Comparison of ENCODE assay signal across 15 cellular contexts in genomic region chr6:129701721-129702455, GRCh38. TPM values are rescaled to one million over a fixed set of nuclear protein-coding genes. Genes with fewer than 3 reads are reported as not detected.
A peak's percentile ranks its signal among the peaks of the same experiment; 100 is the strongest.
DNase-seq lines count a peak whose midpoint lies in the region; ATAC-seq, FAIRE-seq and TF ChIP-seq lines count a peak whose summit lies in the region.
"Had no signal": no experiment of that assay in that cellular context is flagged by ENCODE, and none has a peak within 500 bp of the region (broad histone marks: within the 10 kb centered on the region; RNA-seq: fewer than 3 reads in every experiment).

No MANE protein-coding gene starts in this region.

- no peak overlapping the region for H2AFZ ChIP-seq in HepG2 (ENCODE audit: low read length)
- H2AFZ ChIP-seq: hepatocyte had no signal

- BruUV-seq in HepG2 (replicated peaks; lab: Mats Ljungman, UMichigan), result no TSS peak

- CTCF ChIA-PET in HepG2 (lab: Yijun Ruan, JAX; ENCODE audit: low intra/inter-chr PET ratio, low total read pairs), result no interaction called here

- H3K9ac ChIP-seq in HepG2 (ENCODE audit: insufficient read depth, low read depth, low read length), result no peak overlapping the region

- H3K9me3 ChIP-seq in HepG2 (ENCODE audit: low read length) (no peaks in the 10 kb centered on the region), right lobe of liver (no peaks in the 10 kb centered on the region)

- H3K4me2 ChIP-seq in HepG2 (ENCODE audit: low read depth, low read length), result peak overlapping the region; percentile 64
- H3K4me2 ChIP-seq: hepatocyte had no signal

- intact Hi-C loops in HepG2 (cut with micrococcal nuclease; ENCODE audit: unreplicated experiment), result no loop called here
- intact Hi-C loops in right lobe of liver (cut with DNase I), result no loop called here

- no peaks in the 10 kb centered on the region for H3K9me3 Mint-ChIP-seq in type B pancreatic cell
- H3K9me3 Mint-ChIP-seq: effector memory CD8-positive, alpha-beta T cell had no signal

- POLR2A ChIA-PET in HepG2 (lab: Yijun Ruan, JAX), result interaction anchor here (1.1 to 3.2 kb wide), 2 partner anchors 7 to 75 kb away, joined by 3 to 30 read pairs; partner anchors contain the start of gene ARHGAP18

- TF ChIP-seq CTCF in HepG2 (CRISPR knock-in tag; IDR thresholded peaks at IDR 0.05), result no peak
- no peak for TF ChIP-seq CTCF in right lobe of liver (IDR thresholded peaks at IDR 0.05)
- no peak for TF ChIP-seq CTCF in foreskin fibroblast (IDR thresholded peaks at IDR 0.05; ENCODE audit: low read depth, low read length)
- TF ChIP-seq CTCF in type B pancreatic cell (conservative IDR thresholded peaks at IDR 0.05), result no peak

- in situ Hi-C loops in HepG2 (cut with HindIII; ENCODE audit: extremely low pct_ligation_motif_present, low pct_unique_long_range_greater_than_20kb), result no loop called here

- no peak for FAIRE-seq in HepG2 (lab: Jason Lieb, UNC)
- FAIRE-seq: A204.1 had no signal

- no peak for TF ChIP-seq EP300 in HepG2 (IDR thresholded peaks at IDR 0.05; ENCODE audit: low read depth in 2 of 2, low read length in 2 of 2)
- no peak for TF ChIP-seq EP300 in HepG2 (CRISPR knock-in tag; IDR thresholded peaks at IDR 0.05; ENCODE audit: borderline replicate concordance)

- no peaks in the 10 kb centered on the region for H3K27me3 Mint-ChIP-seq in type B pancreatic cell
- H3K27me3 Mint-ChIP-seq: effector memory CD8-positive, alpha-beta T cell had no signal

- H3K4me1 Mint-ChIP-seq in type B pancreatic cell (ENCODE audit: unreplicated experiment), result no peaks in the 10 kb centered on the region

- H3K4me3 Mint-ChIP-seq in type B pancreatic cell, result no peak overlapping the region
- H3K4me3 Mint-ChIP-seq: effector memory CD8-positive, alpha-beta T cell had no signal

- peak overlapping the region; percentile 37 for H3K27ac ChIP-seq in HepG2 (ENCODE audit: extremely low read length, insufficient read depth, low read length)
- H3K27ac ChIP-seq in right lobe of liver, result no peak overlapping the region
- H3K27ac ChIP-seq: hepatocyte had no signal

- H3K79me2 ChIP-seq in HepG2 (ENCODE audit: insufficient read depth, low read length), result peaks cover 98% of the 10 kb centered on the region

- WGBS in HepG2 (ENCODE audit: low lambda C conversion rate), result 91% methylated on average over 4 of the region's 4 CpGs
- 78% methylated on average over 4 of the region's 4 CpGs for WGBS in right lobe of liver (ENCODE audit: insufficient coverage, low coverage, low lambda C conversion rate, missing lambda C conversion rate)

- H3K4me1 ChIP-seq in HepG2 (ENCODE audit: insufficient read depth, low read length) (peaks cover 100% of the 10 kb centered on the region), right lobe of liver (no peaks in the 10 kb centered on the region)

- no peak for ATAC-seq in HepG2
- ATAC-seq in right lobe of liver, result no peak
- no peak for ATAC-seq in GM18520 (IDR thresholded peaks at IDR 0.05; ENCODE audit: unreplicated experiment)
- no peak for ATAC-seq in GM18517 (IDR thresholded peaks at IDR 0.05; ENCODE audit: unreplicated experiment)
- ATAC-seq: effector memory CD8-positive, alpha-beta T cell; left ventricle myocardium superior had no signal

- H3K36me3 ChIP-seq in HepG2 (replicated peaks in 1 of 2; ENCODE audit: control insufficient read depth in 1 of 2, insufficient read depth in 2 of 2, low read length in 2 of 2) (peaks cover 2 to 18% of the 10 kb centered on the region in 2 experiments; a peak in 4 of 5 replicates), right lobe of liver (no peaks in the 10 kb centered on the region)

- H3K27me3 ChIP-seq in HepG2 (ENCODE audit: control insufficient read depth in 1 of 2, insufficient read depth in 2 of 2, low read length in 2 of 2) (no peaks in the 10 kb centered on the region), right lobe of liver (no peaks in the 10 kb centered on the region)
- H3K27me3 ChIP-seq: hepatocyte had no signal

- TF ChIP-seq RAD21 in HepG2 (CRISPR knock-in tag; IDR thresholded peaks at IDR 0.05), result no peak

- no peak for TF ChIP-seq POLR2A in HepG2 (IDR thresholded peaks at IDR 0.05; ENCODE audit: insufficient read depth in 1 of 2, low read depth in 2 of 2, low read length in 2 of 2)
- no peak for TF ChIP-seq POLR2A in right lobe of liver (IDR thresholded peaks at IDR 0.05)

- H3K4me3 ChIP-seq in HepG2 (replicated peaks in 1 of 3; ENCODE audit: insufficient read depth in 1 of 3, low read depth in 2 of 3, low read length in 3 of 3) (no peak overlapping the region), right lobe of liver (no peak overlapping the region), foreskin fibroblast (ENCODE audit: low read depth in 1 of 2, low read length in 2 of 2) (no peak overlapping the region)
- H3K4me3 ChIP-seq: hepatocyte had no signal

- peaks cover 4% of the 10 kb centered on the region for H3K36me3 Mint-ChIP-seq in type B pancreatic cell

- DNase-seq in HepG2 (ENCODE audit: low spot score) (no peak), right lobe of liver (no peak), astrocyte of the hippocampus (ENCODE audit: low read depth, low spot score) (peak; percentile 18), foreskin fibroblast (peak; percentile 85 to 89), type B pancreatic cell (ENCODE audit: extremely low spot score, unreplicated experiment) (no peak), NCI-H1694 treated with DMSO at 0.1 percent for 48 hours (lab: John Stamatoyannopoulos, UW) (no peak)
- DNase-seq: activated T-cell treated with anti-CD3 and anti-CD28 coated beads, Interleukin-2, amount 50 U/mL, for 1 hour; effector memory CD8-positive, alpha-beta T cell; left ventricle myocardium superior; NCI-H446 treated with DMSO at 0.1 percent for 48 hours; T-helper 1 cell had no signal

- H4K20me1 ChIP-seq in HepG2 (ENCODE audit: insufficient read depth, low read length), result no peaks in the 10 kb centered on the region; the same call in 1 of the 2 replicates

- H3K27ac Mint-ChIP-seq in type B pancreatic cell, result peak overlapping the region; percentile 7

TF ChIP-seq in HepG2, 621 proteins besides CTCF, POLR2A, EP300 and RAD21 (continues in another document):
- TF ChIP-seq, protein P1, sequence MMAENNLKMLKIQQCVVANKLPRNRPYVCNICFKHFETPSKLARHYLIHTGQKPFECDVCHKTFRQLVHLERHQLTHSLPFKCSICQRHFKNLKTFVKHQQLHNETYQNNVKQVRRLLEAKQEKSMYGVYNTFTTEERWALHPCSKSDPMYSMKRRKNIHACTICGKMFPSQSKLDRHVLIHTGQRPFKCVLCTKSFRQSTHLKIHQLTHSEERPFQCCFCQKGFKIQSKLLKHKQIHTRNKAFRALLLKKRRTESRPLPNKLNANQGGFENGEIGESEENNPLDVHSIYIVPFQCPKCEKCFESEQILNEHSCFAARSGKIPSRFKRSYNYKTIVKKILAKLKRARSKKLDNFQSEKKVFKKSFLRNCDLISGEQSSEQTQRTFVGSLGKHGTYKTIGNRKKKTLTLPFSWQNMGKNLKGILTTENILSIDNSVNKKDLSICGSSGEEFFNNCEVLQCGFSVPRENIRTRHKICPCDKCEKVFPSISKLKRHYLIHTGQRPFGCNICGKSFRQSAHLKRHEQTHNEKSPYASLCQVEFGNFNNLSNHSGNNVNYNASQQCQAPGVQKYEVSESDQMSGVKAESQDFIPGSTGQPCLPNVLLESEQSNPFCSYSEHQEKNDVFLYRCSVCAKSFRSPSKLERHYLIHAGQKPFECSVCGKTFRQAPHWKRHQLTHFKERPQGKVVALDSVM (CRISPR knock-in tag; IDR thresholded peaks at IDR 0.05), result 0 out of 2 replicates have a peak, but pooled peaks have one; percentile 37

RNA-seq across cellular contexts. Expression of gene ARHGAP18, which starts 8.1 kb away (rescaled TPM):
- total RNA-seq in HepG2 (2016; rRNA removed; fragmentation: Illumina TruSeq; extraction: Trizol) (115 and 183 TPM in 2 replicates), right lobe of liver (1 to 10 TPM; 2.2 to 8.0 (median 2.9) TPM), type B pancreatic cell (ENCODE audit: low replicate concordance) (9.2 and 12.0 TPM in 2 replicates)
- total RNA-seq in HepG2 (2016; cell fraction: cytosol; rRNA removed; fragmentation: Illumina TruSeq; extraction: Trizol; ENCODE audit: low read depth), result 16.6 and 18.3 TPM in 2 replicates
- 116 and 185 TPM in 2 replicates for total RNA-seq in HepG2 (2016; cell fraction: insoluble cytoplasmic fraction; rRNA removed; fragmentation: Illumina TruSeq; extraction: Trizol)
- 53.6 and 60.8 TPM in 2 replicates for total RNA-seq in HepG2 (2016; cell fraction: membrane; rRNA removed; fragmentation: Illumina TruSeq; extraction: Trizol)
- 89.7 and 91.5 TPM in 2 replicates for total RNA-seq in HepG2 (2016; cell fraction: nucleus; rRNA removed; fragmentation: Illumina TruSeq; extraction: Trizol)
- 37.8 and 58.2 TPM in 2 replicates for polyA plus RNA-seq in HepG2 (2011; rRNA removed)
- polyA plus RNA-seq in HepG2 (2011; cell fraction: cytosol; rRNA removed), result 24.3 and 29.8 TPM in 2 replicates
- 13.1 and 14.2 TPM in 2 replicates for polyA plus RNA-seq in HepG2 (2011; cell fraction: nucleus; rRNA removed)
- polyA plus RNA-seq in HepG2 (2012), result 54.6 and 95.7 TPM in 2 replicates
- 6.1 and 6.7 TPM in 2 replicates for polyA plus RNA-seq in HepG2 (2016; cell fraction: cytosol; fragmentation: Illumina TruSeq; extraction: Trizol; ENCODE audit: low read depth)
- 150 and 162 TPM in 2 replicates for polyA plus RNA-seq in HepG2 (2016; cell fraction: insoluble cytoplasmic fraction; fragmentation: Illumina TruSeq; extraction: Trizol; ENCODE audit: low read depth)
- 21.3 and 24.5 TPM in 2 replicates for polyA plus RNA-seq in HepG2 (2016; cell fraction: membrane; fragmentation: Illumina TruSeq; extraction: Trizol; ENCODE audit: low read depth)
- polyA plus RNA-seq in HepG2 (2016; cell fraction: nucleus; fragmentation: Illumina TruSeq; extraction: Trizol; ENCODE audit: insufficient read depth, low read depth), result 65.9 and 66.3 TPM in 2 replicates
- polyA minus RNA-seq in HepG2 (2011; rRNA and poly(A)+ RNA removed; ENCODE audit: low replicate concordance), result 8.2 and 55.6 TPM in 2 replicates
- polyA minus RNA-seq in HepG2 (2011; cell fraction: cytosol; rRNA and poly(A)+ RNA removed), result 60.4 and 69.2 TPM in 2 replicates
- 134 and 144 TPM in 2 replicates for polyA minus RNA-seq in HepG2 (2011; cell fraction: nucleus; rRNA and poly(A)+ RNA removed)

Comparison
In these comparisons a context has a peak if more than half of its experiments do, and no peak if none do; other contexts are left out.
1. DNase-seq: peak in astrocyte of the hippocampus (single experiment) and foreskin fibroblast (2 of 2); none in HepG2 (single experiment), right lobe of liver (0 of 3), type B pancreatic cell (single experiment) and NCI-H1694 treated with DMSO at 0.1 percent for 48 hours (single experiment).